12 cellular contexts compared by ENCODE assay signal in the genomic region with DNA sequence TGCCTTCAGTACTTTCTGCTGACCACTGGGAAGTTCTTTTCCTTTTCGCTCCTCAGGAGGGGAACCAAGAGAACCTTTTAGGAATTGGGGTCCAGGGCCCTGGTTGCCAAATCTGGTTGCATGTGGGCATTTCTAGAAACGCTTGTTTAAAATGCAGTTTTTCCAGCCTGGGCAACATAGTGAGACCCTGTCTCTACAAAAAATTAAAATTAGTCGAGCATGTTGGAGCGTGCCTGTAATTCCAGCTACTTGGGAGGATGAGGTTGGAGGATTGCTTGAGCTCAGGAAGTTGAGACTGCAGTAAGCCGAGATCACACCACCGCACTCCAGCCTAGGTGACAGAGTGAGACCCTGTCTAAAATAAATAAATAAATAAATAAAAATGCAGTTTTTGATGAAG. TPM values are rescaled to one million over a fixed set of nuclear protein-coding genes. Genes with fewer than 3 reads are reported as not detected.
DNase-seq lines count a peak whose midpoint lies in the region; ATAC-seq and TF ChIP-seq lines count a peak whose summit lies in the region.
"Had no signal": no experiment of that assay in that cellular context is flagged by ENCODE, and none has a peak within 500 bp of the region (broad histone marks: within the 10 kb centered on the region; RNA-seq: fewer than 3 reads in every experiment).

No MANE protein-coding gene starts in this region.

- H3K36me3 ChIP-seq in adipocyte (ENCODE audit: control insufficient read depth, insufficient read depth, low read length, severe bottlenecking), result peaks cover 22% of the 10 kb centered on the region
- peaks cover 0 to 5% (median 0%) of the 10 kb centered on the region in 4 donors for H3K36me3 ChIP-seq in right lobe of liver

- DNase-seq in AG04449 (ENCODE audit: low read depth, low spot score), result no peak
- no peak for DNase-seq in HFF-Myc (ENCODE audit: extremely low read depth, low read depth)
- no peak for DNase-seq in adipocyte (ENCODE audit: low read depth)
- no peak for DNase-seq in right lobe of liver
- DNase-seq in stimulated activated CD4-positive, alpha-beta T cell treated with anti-CD3 and anti-CD28 coated beads, Interleukin-4, amount 100 ng/mL, for 1 hour, result no peak
- DNase-seq in NCI-H2196 treated with DMSO at 0.1 percent for 48 hours (lab: John Stamatoyannopoulos, UW; ENCODE audit: unreplicated experiment), result no peak
- DNase-seq in RKO (ENCODE audit: low spot score), result no peak
- DNase-seq: GDM1, HCEC 1CT, NCI-H1105 had no signal

- H3K27me3 ChIP-seq in adipocyte (replicated peaks; ENCODE audit: control insufficient read depth, insufficient read depth, low read length) (no peaks in the 10 kb centered on the region), right lobe of liver (no peaks in the 10 kb centered on the region)

- H3K4me1 ChIP-seq in adipocyte (ENCODE audit: control insufficient read depth, insufficient read depth, low read length) (peaks cover 29% of the 10 kb centered on the region), right lobe of liver (peaks cover 2 to 55% (median 22%) of the 10 kb centered on the region in 4 donors)

- 34% methylated on average over 6 of the region's 6 CpGs for WGBS in right lobe of liver (ENCODE audit: insufficient coverage, low coverage, low lambda C conversion rate, missing lambda C conversion rate)

- CTCF ChIA-PET in AG04449 (lab: Yijun Ruan, JAX), result interaction anchor here (0.6 to 18.9 kb wide), 8 partner anchors 6 to 207 kb away, joined by 3 to 775 read pairs (median 9); a partner anchor contains a TSS

- no peak for TF ChIP-seq POLR2A in right lobe of liver (IDR thresholded peaks at IDR 0.05)

- H3K9ac ChIP-seq in adipocyte (ENCODE audit: low read length), result peak overlapping the region; percentile 92

- intact Hi-C loops in right lobe of liver (cut with DNase I), result no loop called here

- TF ChIP-seq CTCF in AG04449 (IDR thresholded peaks at IDR 0.05; ENCODE audit: insufficient read depth, low read length, missing control alignments) (no peak), HFF-Myc (IDR thresholded peaks at IDR 0.05; ENCODE audit: low read depth, low read length, missing control alignments) (no peak), right lobe of liver (IDR thresholded peaks at IDR 0.05) (no peak)

- H3K9me3 ChIP-seq in adipocyte (ENCODE audit: control insufficient read depth, low read length), result no peaks in the 10 kb centered on the region
- H3K9me3 ChIP-seq in right lobe of liver, result no peaks in the 10 kb centered on the region

- ATAC-seq in right lobe of liver (no peak), HG03095 (IDR thresholded peaks at IDR 0.05; ENCODE audit: unreplicated experiment) (no peak)
- ATAC-seq: sciatic nerve had no signal

- POLR2A ChIA-PET in AG04449 (lab: Yijun Ruan, JAX), result interaction anchor here (1.8 kb wide), 1 partner anchor 47 kb away, joined by 5 read pairs; a partner anchor contains a TSS

- peak overlapping the region; percentile 78 for H3K4me3 ChIP-seq in AG04449 (ENCODE audit: low read depth, low read length)
- peak overlapping the region; percentile 88 for H3K4me3 ChIP-seq in HFF-Myc (replicated peaks; ENCODE audit: low read depth, low read length)
- H3K4me3 ChIP-seq in adipocyte (ENCODE audit: low read length), result peak overlapping the region; percentile 90
- peak overlapping the region; percentile 75 to 97 (median 86) for H3K4me3 ChIP-seq in right lobe of liver

- peak overlapping the region; percentile 97 to 99 (median 98) for H3K27ac ChIP-seq in right lobe of liver

RNA-seq across cellular contexts. Expression of a gene that starts 1.2 kb away (rescaled TPM):
- total RNA-seq in right lobe of liver, result 100 to 1,000 TPM in 5 of 6 experiments, 10 to 100 TPM in 1; 85.0 to 151 (median 124) TPM

RNA-seq across cellular contexts. Expression of a gene that starts 15.1 kb away (rescaled TPM):
- total RNA-seq in right lobe of liver, result 1 to 10 TPM in 1 of 6 experiments, under 1 TPM in 5; 0.19 to 1.1 (median 0.47) TPM
- total RNA-seq: sciatic nerve had no signal

RNA-seq across cellular contexts. Expression of a gene that starts 28.3 kb away (rescaled TPM):
- 100 to 1,000 TPM in 3 of 6 experiments, 10 to 100 TPM in 3; 47.3 to 119 (median 99.7) TPM for total RNA-seq in right lobe of liver

RNA-seq across cellular contexts. Expression of a gene that starts 46.5 kb away (rescaled TPM):
- total RNA-seq in right lobe of liver, result 1 to 10 TPM; 3.1 to 7.9 (median 5.5) TPM
